In genomic region chr3:61518590-61518989, GRCh38 we compare ENCODE assay signal across 21 cellular contexts. TPM values are rescaled to one million over a fixed set of nuclear protein-coding genes. Genes with fewer than 3 reads are reported as not detected.
DNase-seq lines count a peak whose midpoint lies in the region; ATAC-seq, FAIRE-seq and TF ChIP-seq lines count a peak whose summit lies in the region.
"Had no signal": no experiment of that assay in that cellular context is flagged by ENCODE, and none has a peak within 500 bp of the region (broad histone marks: within the 10 kb centered on the region; RNA-seq: fewer than 3 reads in every experiment).

No MANE protein-coding gene starts in this region.

- TF ChIP-seq EP300 in HepG2 (IDR thresholded peaks at IDR 0.05; ENCODE audit: low read depth in 2 of 2, low read length in 2 of 2) (no peak), HepG2 (CRISPR knock-in tag; IDR thresholded peaks at IDR 0.05; ENCODE audit: borderline replicate concordance) (no peak)

- H3K27me3 ChIP-seq in HCT116 (ENCODE audit: insufficient read depth, low read length): no peaks in the 10 kb centered on the region
- H3K27me3 ChIP-seq in HepG2 (ENCODE audit: control insufficient read depth in 1 of 2, insufficient read depth in 2 of 2, low read length in 2 of 2): no peaks in the 10 kb centered on the region
- H3K27me3 ChIP-seq: heart right ventricle had no signal

- TF ChIP-seq CTCF in HCT116 (IDR thresholded peaks at IDR 0.05 in 2 of 3, conservative IDR thresholded peaks at IDR 0.05 in 1 of 3; ENCODE audit: borderline replicate concordance in 1 of 3, insufficient read depth in 1 of 3, low read depth in 2 of 3, low read length in 2 of 3) (no peak), HepG2 (CRISPR knock-in tag; IDR thresholded peaks at IDR 0.05) (no peak)

- no peak overlapping the region for H2AFZ ChIP-seq in HCT116 (ENCODE audit: low read depth, low read length, poor library complexity, severe bottlenecking)
- no peak overlapping the region for H2AFZ ChIP-seq in HepG2 (ENCODE audit: low read length)

- TF ChIP-seq RAD21 in HCT116 (IDR thresholded peaks at IDR 0.05; ENCODE audit: low read depth) (no peak), HepG2 (CRISPR knock-in tag; IDR thresholded peaks at IDR 0.05) (no peak)

- H3K9me3 ChIP-seq in HCT116 (ENCODE audit: control insufficient read depth in 1 of 2, insufficient read depth in 1 of 2, low read depth in 1 of 2, low read length in 2 of 2) (no peaks in the 10 kb centered on the region), HepG2 (ENCODE audit: low read length) (no peaks in the 10 kb centered on the region)

- H3K27ac ChIP-seq in HCT116 (ENCODE audit: low read depth, low read length) (no peak overlapping the region), HepG2 (ENCODE audit: extremely low read length, insufficient read depth, low read length) (no peak overlapping the region)
- H3K27ac ChIP-seq: heart right ventricle, SK-N-MC had no signal

- RAD21 ChIA-PET in HCT116 (lab: Charles Lee; ENCODE audit: low non-redundant PET in 1 of 2, low total read pairs in 2 of 2, uncharacterized antibody in 2 of 2, unreplicated experiment in 2 of 2): no interaction called here

- peak; percentile 39 for ATAC-seq in GM18858 (IDR thresholded peaks at IDR 0.05; ENCODE audit: unreplicated experiment)
- no peak for ATAC-seq in HCT116
- peak; percentile 45; the same call in 1 of the 3 replicates for ATAC-seq in HepG2
- ATAC-seq: heart right ventricle had no signal

- H3K4me3 ChIP-seq in HCT116 (replicated peaks in 1 of 2; ENCODE audit: low read depth in 1 of 2, low read length in 2 of 2) (no peak overlapping the region), HepG2 (replicated peaks in 1 of 3; ENCODE audit: insufficient read depth in 1 of 3, low read depth in 2 of 3, low read length in 3 of 3) (no peak overlapping the region)
- H3K4me3 ChIP-seq: heart right ventricle, SK-N-MC had no signal

- in situ Hi-C loops in HepG2 (cut with HindIII; ENCODE audit: extremely low pct_ligation_motif_present, low pct_unique_long_range_greater_than_20kb): no loop called here

- POLR2A ChIA-PET in HCT116 (lab: Charles Lee): no interaction called here
- POLR2A ChIA-PET in HepG2 (lab: Yijun Ruan, JAX): no interaction called here

- 0% methylated on average over 1 of the region's 1 CpG for WGBS in HepG2 (ENCODE audit: low lambda C conversion rate)

- TF ChIP-seq POLR2A in HCT116 (IDR thresholded peaks at IDR 0.05; ENCODE audit: borderline replicate concordance, extremely low read depth, insufficient read depth, insufficient read length) (no peak), HepG2 (IDR thresholded peaks at IDR 0.05; ENCODE audit: insufficient read depth in 1 of 2, low read depth in 2 of 2, low read length in 2 of 2) (no peak)

- intact Hi-C loops in HCT116 (cut with micrococcal nuclease) (no loop called here), HepG2 (cut with micrococcal nuclease; ENCODE audit: unreplicated experiment) (no loop called here), cardiac septum (cut with DNase I) (no loop called here)

- no peaks in the 10 kb centered on the region for H3K79me2 ChIP-seq in HCT116 (ENCODE audit: insufficient read depth, low read length)
- no peaks in the 10 kb centered on the region for H3K79me2 ChIP-seq in HepG2 (ENCODE audit: insufficient read depth, low read length)

- BruUV-seq in HCT116 (replicated peaks; lab: Mats Ljungman, UMichigan) (no TSS peak), HepG2 (replicated peaks; lab: Mats Ljungman, UMichigan) (no TSS peak)

- FAIRE-seq in HepG2 (lab: Jason Lieb, UNC) (no peak), RCC 7860 (lab: Jason Lieb, UNC) (no peak)
- FAIRE-seq: endometrium had no signal

- CTCF ChIA-PET in HCT116 (lab: Charles Lee) (no interaction called here), HepG2 (lab: Yijun Ruan, JAX; ENCODE audit: low intra/inter-chr PET ratio, low total read pairs) (no interaction called here)

- H3K4me1 ChIP-seq in HCT116 (ENCODE audit: control insufficient read depth in 1 of 2, insufficient read depth in 2 of 2, low read length in 2 of 2) (no peaks in the 10 kb centered on the region; a peak in 1 of 4 replicates), HepG2 (ENCODE audit: insufficient read depth, low read length) (peaks cover 22% of the 10 kb centered on the region)

- DNase-seq in HCT116 (ENCODE audit: low read depth, low spot score) (no peak), MV-4-11 (lab: John Stamatoyannopoulos, UW) (peak; percentile 44), HepG2 (ENCODE audit: low spot score) (peak; percentile 19), NCI-H2227 (lab: John Stamatoyannopoulos, UW; ENCODE audit: unreplicated experiment) (no peak), RCC 7860 (ENCODE audit: low spot score) (no peak), cardiac septum (ENCODE audit: low spot score) (no peak), dermis blood vessel endothelial cell (no peak)
- DNase-seq: activated CD4-positive, alpha-beta T cell treated with anti-CD3 and anti-CD28 coated beads for 48 hours; activated CD8-positive, alpha-beta memory T cell treated with anti-CD3 and anti-CD28 coated beads, Interleukin-2, amount 50 U/mL, for 4 hours; activated naive CD4-positive, alpha-beta T cell; anterior cingulate cortex; heart right ventricle; Karpas-422; mammary epithelial cell; NCI-H1417; NCI-H2171 treated with DMSO at 0.1 percent for 48 hours; stimulated activated CD4-positive, alpha-beta T cell treated with anti-CD3 and anti-CD28 coated beads, Interleukin-2, amount 100 ng/mL, for 24 hours; T1000 had no signal

- H3K9ac ChIP-seq in HCT116 (ENCODE audit: low read length) (no peak overlapping the region), HepG2 (ENCODE audit: insufficient read depth, low read depth, low read length) (no peak overlapping the region)

- H3K4me2 ChIP-seq in HCT116 (ENCODE audit: low read length): no peak overlapping the region
- H3K4me2 ChIP-seq in HepG2 (ENCODE audit: low read depth, low read length): no peak overlapping the region

- H4K20me1 ChIP-seq in HCT116 (ENCODE audit: insufficient read depth) (no peaks in the 10 kb centered on the region), HepG2 (ENCODE audit: insufficient read depth, low read length) (no peaks in the 10 kb centered on the region)

- H3K36me3 ChIP-seq in HCT116 (ENCODE audit: control insufficient read depth in 1 of 2, insufficient read depth in 2 of 2, low read length in 2 of 2): no peaks in the 10 kb centered on the region
- no peaks in the 10 kb centered on the region for H3K36me3 ChIP-seq in HepG2 (replicated peaks in 1 of 2; ENCODE audit: control insufficient read depth in 1 of 2, insufficient read depth in 2 of 2, low read length in 2 of 2)
- H3K36me3 ChIP-seq: heart right ventricle had no signal

- H3K9me2 ChIP-seq in HCT116 (ENCODE audit: insufficient read depth): no peaks in the 10 kb centered on the region

TF ChIP-seq in HCT116, 20 proteins besides CTCF, POLR2A, EP300 and RAD21 (continues in another document):
- TF ChIP-seq SP1 (IDR thresholded peaks at IDR 0.05; ENCODE audit: low read depth) (no peak), CBX3 (IDR thresholded peaks at IDR 0.05; ENCODE audit: low read depth) (no peak), ZFX (IDR thresholded peaks at IDR 0.05) (no peak), CEBPB (IDR thresholded peaks at IDR 0.05; ENCODE audit: low read depth) (peak; percentile 43; the same call in 1 of the 2 replicates), SIN3A (IDR thresholded peaks at IDR 0.05; ENCODE audit: low read depth) (no peak), ATF3 (IDR thresholded peaks at IDR 0.05) (no peak)

TF ChIP-seq in HepG2, 621 proteins besides CTCF, POLR2A, EP300 and RAD21 (continues in another document):
- TF ChIP-seq TFDP2 (CRISPR knock-in tag; IDR thresholded peaks at IDR 0.05): no peak
- no peak for TF ChIP-seq RFX5 (IDR thresholded peaks at IDR 0.05; ENCODE audit: low read depth, low read length)
- TF ChIP-seq ZNF841 (CRISPR knock-in tag; IDR thresholded peaks at IDR 0.05; ENCODE audit: borderline replicate concordance): no peak

RNA-seq across cellular contexts. Expression of gene PTPRG, which starts 42.8 kb away (rescaled TPM):
- 32.1 TPM for total RNA-seq in HCT116 (2021; ENCODE audit: unreplicated experiment)
- polyA plus RNA-seq in HCT116 (2012): 8.6 and 9.5 TPM in 2 replicates
- 17.8 and 25.3 TPM in 2 replicates for total RNA-seq in HepG2 (2016; rRNA removed; fragmentation: Illumina TruSeq; extraction: Trizol)
- 1.5 and 3.0 TPM in 2 replicates for total RNA-seq in HepG2 (2016; cell fraction: cytosol; rRNA removed; fragmentation: Illumina TruSeq; extraction: Trizol; ENCODE audit: low read depth)
- 17.7 and 23.8 TPM in 2 replicates for total RNA-seq in HepG2 (2016; cell fraction: insoluble cytoplasmic fraction; rRNA removed; fragmentation: Illumina TruSeq; extraction: Trizol)
- total RNA-seq in HepG2 (2016; cell fraction: membrane; rRNA removed; fragmentation: Illumina TruSeq; extraction: Trizol): 6.6 and 7.5 TPM in 2 replicates
- total RNA-seq in HepG2 (2016; cell fraction: nucleus; rRNA removed; fragmentation: Illumina TruSeq; extraction: Trizol): 54.4 and 62.0 TPM in 2 replicates
- 6.9 and 8.0 TPM in 2 replicates for polyA plus RNA-seq in HepG2 (2011; rRNA removed)
- 5.1 and 6.3 TPM in 2 replicates for polyA plus RNA-seq in HepG2 (2011; cell fraction: cytosol; rRNA removed)
- 11.3 and 14.5 TPM in 2 replicates for polyA plus RNA-seq in HepG2 (2011; cell fraction: nucleus; rRNA removed)
- polyA plus RNA-seq in HepG2 (2012): 10.7 and 11.8 TPM in 2 replicates
- 0.58 and 0.68 TPM in 2 replicates for polyA plus RNA-seq in HepG2 (2016; cell fraction: cytosol; fragmentation: Illumina TruSeq; extraction: Trizol; ENCODE audit: low read depth)
- 9.2 and 9.6 TPM in 2 replicates for polyA plus RNA-seq in HepG2 (2016; cell fraction: insoluble cytoplasmic fraction; fragmentation: Illumina TruSeq; extraction: Trizol; ENCODE audit: low read depth)
- polyA plus RNA-seq in HepG2 (2016; cell fraction: membrane; fragmentation: Illumina TruSeq; extraction: Trizol; ENCODE audit: low read depth): 1.3 and 1.5 TPM in 2 replicates
- 23.3 and 24.1 TPM in 2 replicates for polyA plus RNA-seq in HepG2 (2016; cell fraction: nucleus; fragmentation: Illumina TruSeq; extraction: Trizol; ENCODE audit: insufficient read depth, low read depth)
- polyA minus RNA-seq in HepG2 (2011; rRNA and poly(A)+ RNA removed; ENCODE audit: low replicate concordance): 0.05 and 44.0 TPM in 2 replicates
- polyA minus RNA-seq in HepG2 (2011; cell fraction: cytosol; rRNA and poly(A)+ RNA removed): 24.8 and 27.2 TPM in 2 replicates
- 79.6 and 89.1 TPM in 2 replicates for polyA minus RNA-seq in HepG2 (2011; cell fraction: nucleus; rRNA and poly(A)+ RNA removed)
- 34.3 TPM for total RNA-seq in cardiac septum
- 25.6 and 26.0 TPM in 2 replicates for total RNA-seq in dermis blood vessel endothelial cell

Comparison
In these comparisons a context has a peak if more than half of its experiments do, and no peak if none do; other contexts are left out.
1. DNase-seq: peak in MV-4-11 (single experiment) and HepG2 (single experiment); none in HCT116 (single experiment), NCI-H2227 (single experiment), RCC 7860 (single experiment), cardiac septum (single experiment) and dermis blood vessel endothelial cell (single experiment).